18 cellular contexts compared by ENCODE assay signal in the genomic region with DNA sequence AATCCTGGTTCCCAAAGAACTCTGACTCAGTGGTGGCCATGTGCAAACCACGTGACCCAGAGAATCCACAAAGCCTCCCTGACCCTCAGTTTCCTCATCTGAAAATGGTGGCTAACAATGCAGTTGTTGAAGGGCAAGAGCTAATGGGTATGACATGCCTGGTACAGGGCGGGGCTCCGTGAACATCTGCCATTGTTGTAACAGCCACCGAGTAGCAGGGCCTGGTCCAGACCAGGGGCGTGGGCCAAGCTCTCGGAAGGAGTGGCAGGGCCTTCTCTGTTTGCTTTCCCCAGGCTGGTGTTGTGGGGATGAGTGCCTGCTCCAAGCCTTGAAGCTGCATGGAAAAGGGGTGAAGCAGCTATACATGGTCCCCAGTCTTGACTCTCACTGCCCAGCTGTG. TPM values are rescaled to one million over a fixed set of nuclear protein-coding genes. Genes with fewer than 3 reads are reported as not detected.
DNase-seq lines count a peak whose midpoint lies in the region; ATAC-seq, FAIRE-seq and TF ChIP-seq lines count a peak whose summit lies in the region.
"Had no signal": no experiment of that assay in that cellular context is flagged by ENCODE, and none has a peak within 500 bp of the region (broad histone marks: within the 10 kb centered on the region; RNA-seq: fewer than 3 reads in every experiment).

No MANE protein-coding gene starts in this region.

- H3K4me1 ChIP-seq in IMR-90 (ENCODE audit: control insufficient read depth, insufficient read depth, low read length) (peaks cover 3% of the 10 kb centered on the region), astrocyte (ENCODE audit: insufficient read depth, low read length) (peaks cover 24% of the 10 kb centered on the region), neutrophil (ENCODE audit: control insufficient read depth in 1 of 2, insufficient read depth in 1 of 2, low read depth in 1 of 2, low read length in 1 of 2) (peaks cover 93 to 96% of the 10 kb centered on the region in 2 experiments)

- ATAC-seq in IMR-90 (ENCODE audit: low read depth), result no peak
- ATAC-seq: left lobe of liver had no signal

- dilution Hi-C loops in IMR-90 (cut with HindIII; ENCODE audit: low sequenced_read_pairs, unreplicated experiment), result no loop called here

- H3K79me2 ChIP-seq in astrocyte (ENCODE audit: insufficient read depth, low read length), result peaks cover 6% of the 10 kb centered on the region

- H2BK120ac ChIP-seq in IMR-90 (ENCODE audit: low read depth, low read length), result no peak overlapping the region

- H3K27ac ChIP-seq in IMR-90 (ENCODE audit: insufficient read depth, low read length) (no peak overlapping the region), astrocyte (ENCODE audit: low read depth, low read length) (no peak overlapping the region), neutrophil (peak overlapping the region; percentile 87)
- H3K27ac ChIP-seq: cardiac muscle cell, upper lobe of left lung had no signal

- peaks cover 49% of the 10 kb centered on the region for H3K36me3 Mint-ChIP-seq in activated CD4-positive, alpha-beta T cell treated with anti-CD3 and anti-CD28 coated beads, Interleukin-2, amount 10 ng/mL, durations not matched to agents 7 days and 5 days (ENCODE audit: low read depth)
- H3K36me3 Mint-ChIP-seq in astrocyte (ENCODE audit: low read depth, unreplicated experiment), result no peaks in the 10 kb centered on the region

- H2BK5ac ChIP-seq in IMR-90 (ENCODE audit: low read depth, low read length, poor library complexity, severe bottlenecking), result no peak overlapping the region

- CTCF ChIA-PET in activated CD4-positive, alpha-beta T cell treated with anti-CD3 and anti-CD28 coated beads, Interleukin-2, amount 10 ng/mL, durations not matched to agents 7 days and 5 days (lab: Charles Lee), result interaction anchor here (1.0 to 5.8 kb wide), 4 partner anchors 8 to 20 kb away, joined by 3 to 33 read pairs (median 8); a partner anchor contains a TSS
- CTCF ChIA-PET in IMR-90 (lab: Yijun Ruan, JAX), result no interaction called here

- H3K56ac ChIP-seq in IMR-90 (ENCODE audit: extremely low read depth, insufficient read depth, low read length), result no peak overlapping the region

- no peak overlapping the region for H3K18ac ChIP-seq in IMR-90 (ENCODE audit: low read depth, low read length)

- no TSS peak for BruUV-seq in IMR-90 (replicated peaks; lab: Mats Ljungman, UMichigan)

- H2AFZ ChIP-seq in IMR-90 (replicated peaks; ENCODE audit: low read length, poor library complexity) (no peak overlapping the region), astrocyte (ENCODE audit: low read depth, low read length) (no peak overlapping the region)

- peak overlapping the region; percentile 69 for H2AK9ac ChIP-seq in IMR-90 (replicated peaks; ENCODE audit: low read depth, low read length, poor library complexity)

- H2BK15ac ChIP-seq in IMR-90 (ENCODE audit: low read depth, low read length), result no peak overlapping the region

- no peak overlapping the region for H3K23ac ChIP-seq in IMR-90 (ENCODE audit: low read depth, low read length)

- H3K36me3 ChIP-seq in IMR-90 (ENCODE audit: control insufficient read depth, insufficient read depth, low read length) (no peaks in the 10 kb centered on the region), astrocyte (ENCODE audit: insufficient read depth, low read length) (no peaks in the 10 kb centered on the region), neutrophil (peaks cover 12% of the 10 kb centered on the region)
- H3K36me3 ChIP-seq: cardiac muscle cell, upper lobe of left lung had no signal

- TF ChIP-seq RAD21 in IMR-90 (IDR thresholded peaks at IDR 0.05; ENCODE audit: low read length), result no peak

- POLR2A ChIA-PET in activated CD4-positive, alpha-beta T cell treated with anti-CD3 and anti-CD28 coated beads, Interleukin-2, amount 10 ng/mL, durations not matched to agents 7 days and 5 days (lab: Charles Lee), result no interaction called here
- POLR2A ChIA-PET in IMR-90 (lab: Charles Lee; ENCODE audit: unreplicated experiment), result no interaction called here

- no peak overlapping the region for H4K91ac ChIP-seq in IMR-90 (ENCODE audit: insufficient read depth, low read depth, low read length)

- no peak for TF ChIP-seq POLR2A in IMR-90 (IDR thresholded peaks at IDR 0.05; ENCODE audit: low read depth, low read length)

- H3K4me3 Mint-ChIP-seq in activated CD4-positive, alpha-beta T cell treated with anti-CD3 and anti-CD28 coated beads, Interleukin-2, amount 10 ng/mL, durations not matched to agents 7 days and 5 days, result no peak overlapping the region
- no peak overlapping the region for H3K4me3 Mint-ChIP-seq in astrocyte (ENCODE audit: unreplicated experiment)
- H3K4me3 Mint-ChIP-seq: stimulated activated naive CD8-positive, alpha-beta T cell treated with anti-CD3 and anti-CD28 coated beads, Interleukin-15, Interleukin-2, amounts not matched to agents 100 ng/mL and 50 ng/mL, for 24 hours; T-helper 1 cell treated with Interleukin-12 subunit alpha and Interleukin-12 subunit beta and Interleukin-4 antibody, amounts not matched to agents 30 μg/mL and 1 μg/mL, for 36 hours had no signal

- in situ Hi-C loops in IMR-90 (cut with MboI; ENCODE audit: low sequenced_read_pairs), result no loop called here

- peaks cover 4% of the 10 kb centered on the region for H4K20me1 ChIP-seq in IMR-90 (ENCODE audit: insufficient read depth, low read length)
- peaks cover 19% of the 10 kb centered on the region for H4K20me1 ChIP-seq in astrocyte (ENCODE audit: insufficient read depth, low read length)

- H3K9me3 ChIP-seq in IMR-90 (ENCODE audit: control insufficient read depth, insufficient read depth, low read length), result no peaks in the 10 kb centered on the region
- no peaks in the 10 kb centered on the region for H3K9me3 ChIP-seq in astrocyte (ENCODE audit: insufficient read depth, low read depth, low read length)
- no peaks in the 10 kb centered on the region for H3K9me3 ChIP-seq in neutrophil
- H3K9me3 ChIP-seq: upper lobe of left lung had no signal

- no peaks in the 10 kb centered on the region for H3K27me3 Mint-ChIP-seq in activated CD4-positive, alpha-beta T cell treated with anti-CD3 and anti-CD28 coated beads, Interleukin-2, amount 10 ng/mL, durations not matched to agents 7 days and 5 days
- no peaks in the 10 kb centered on the region for H3K27me3 Mint-ChIP-seq in astrocyte (ENCODE audit: low read depth, unreplicated experiment)
- H3K27me3 Mint-ChIP-seq: stimulated activated naive CD8-positive, alpha-beta T cell treated with anti-CD3 and anti-CD28 coated beads, Interleukin-15, Interleukin-2, amounts not matched to agents 100 ng/mL and 50 ng/mL, for 24 hours had no signal

- peaks cover 22% of the 10 kb centered on the region for H3K9me1 ChIP-seq in IMR-90 (ENCODE audit: insufficient read depth, low read length)

- FAIRE-seq in astrocyte (lab: Jason Lieb, UNC), result no peak
- FAIRE-seq: endometrium had no signal

- H3K9ac ChIP-seq in IMR-90 (ENCODE audit: low read depth, low read length) (no peak overlapping the region), astrocyte (ENCODE audit: low read length) (no peak overlapping the region)

- TF ChIP-seq CTCF in IMR-90 (conservative IDR thresholded peaks at IDR 0.05; ENCODE audit: low read depth, low read length) (no peak), astrocyte (IDR thresholded peaks at IDR 0.05; ENCODE audit: insufficient read depth, low read depth, low read length) (no peak), neutrophil (IDR thresholded peaks at IDR 0.05) (no peak)

- no peak overlapping the region for H4K5ac ChIP-seq in IMR-90 (ENCODE audit: low read depth, low read length)

- no peak overlapping the region for H2BK20ac ChIP-seq in IMR-90 (ENCODE audit: low read depth, low read length)

- peak overlapping the region; percentile 27 for H3K27ac Mint-ChIP-seq in activated CD4-positive, alpha-beta T cell treated with anti-CD3 and anti-CD28 coated beads, Interleukin-2, amount 10 ng/mL, durations not matched to agents 7 days and 5 days
- no peak overlapping the region for H3K27ac Mint-ChIP-seq in astrocyte (ENCODE audit: unreplicated experiment)

- H3K79me1 ChIP-seq in IMR-90 (ENCODE audit: low read depth in 1 of 2, low read length in 2 of 2), result peaks cover 0 to 9% of the 10 kb centered on the region in 2 experiments; a peak in 2 of 4 replicates

- no peak overlapping the region for H3K14ac ChIP-seq in IMR-90 (replicated peaks; ENCODE audit: low read depth, low read length)

- H3K4me2 ChIP-seq in IMR-90 (ENCODE audit: low read depth, low read length), result no peak overlapping the region
- peak overlapping the region; percentile 38 for H3K4me2 ChIP-seq in astrocyte (ENCODE audit: low read length)

- no peak overlapping the region for H2AK5ac ChIP-seq in IMR-90 (ENCODE audit: low read depth, low read length)

- H3K4me1 Mint-ChIP-seq in activated CD4-positive, alpha-beta T cell treated with anti-CD3 and anti-CD28 coated beads, Interleukin-2, amount 10 ng/mL, durations not matched to agents 7 days and 5 days, result peaks cover 92% of the 10 kb centered on the region
- H3K4me1 Mint-ChIP-seq in astrocyte (ENCODE audit: low read depth, unreplicated experiment), result peaks cover 11% of the 10 kb centered on the region

- no peak overlapping the region for H3K4me3 ChIP-seq in IMR-90 (ENCODE audit: insufficient read depth, low read depth, low read length)
- no peak overlapping the region for H3K4me3 ChIP-seq in astrocyte (ENCODE audit: insufficient read depth, low read depth, low read length)
- no peak overlapping the region for H3K4me3 ChIP-seq in neutrophil (ENCODE audit: low read depth in 1 of 2, low read length in 1 of 2)
- H3K4me3 ChIP-seq: cardiac muscle cell, upper lobe of left lung had no signal

- H3K4ac ChIP-seq in IMR-90 (ENCODE audit: low read depth, low read length), result no peak overlapping the region

- no peak for DNase-seq in activated CD4-positive, alpha-beta T cell treated with anti-CD3 and anti-CD28 coated beads, Interleukin-2, amount 10 ng/mL, durations not matched to agents 7 days and 5 days
- DNase-seq in activated CD4-positive, alpha-beta T cell treated with anti-CD3 and anti-CD28 coated beads for 4 hours, result no peak
- DNase-seq in IMR-90, result no peak
- no peak for DNase-seq in astrocyte (ENCODE audit: low read depth)
- no peak for DNase-seq in SW 1271 (lab: John Stamatoyannopoulos, UW)
- no peak for DNase-seq in C1 segment of cervical spinal cord (lab: John Stamatoyannopoulos, UW)
- no peak for DNase-seq in NCI-H1417 treated with DMSO at 0.1 percent for 48 hours (lab: John Stamatoyannopoulos, UW)
- DNase-seq: activated T-cell treated with anti-CD3 and anti-CD28 coated beads, Interleukin-2, amount 50 U/mL, for 1 hour; foreskin fibroblast; KG1; NCI-H2171; upper lobe of left lung had no signal

- H3K27me3 ChIP-seq in IMR-90 (ENCODE audit: control insufficient read depth, insufficient read depth, low read length), result no peaks in the 10 kb centered on the region
- H3K27me3 ChIP-seq in astrocyte (ENCODE audit: insufficient read depth, low read length), result no peaks in the 10 kb centered on the region
- no peaks in the 10 kb centered on the region for H3K27me3 ChIP-seq in neutrophil
- H3K27me3 ChIP-seq: cardiac muscle cell, upper lobe of left lung had no signal

- H4K8ac ChIP-seq in IMR-90 (ENCODE audit: low read depth in 2 of 2, low read length in 2 of 2), result no peak overlapping the region

- H3K9me3 Mint-ChIP-seq in activated CD4-positive, alpha-beta T cell treated with anti-CD3 and anti-CD28 coated beads, Interleukin-2, amount 10 ng/mL, durations not matched to agents 7 days and 5 days, result no peaks in the 10 kb centered on the region
- H3K9me3 Mint-ChIP-seq in astrocyte (ENCODE audit: unreplicated experiment), result no peaks in the 10 kb centered on the region
- H3K9me3 Mint-ChIP-seq: stimulated activated naive CD8-positive, alpha-beta T cell treated with anti-CD3 and anti-CD28 coated beads, Interleukin-15, Interleukin-2, amounts not matched to agents 100 ng/mL and 50 ng/mL, for 24 hours; T-helper 1 cell treated with Interleukin-12 subunit alpha and Interleukin-12 subunit beta and Interleukin-4 antibody, amounts not matched to agents 30 μg/mL and 1 μg/mL, for 36 hours had no signal

- 100% methylated on average over 4 of the region's 6 CpGs; no CpG with 5 or more reads in 1 of the 2 experiments for WGBS in IMR-90 (ENCODE audit: extremely low coverage in 2 of 2, insufficient read length in 1 of 2), 2 experiments

- intact Hi-C loops in IMR-90 (cut with micrococcal nuclease), result no loop called here

RNA-seq across cellular contexts. Expression of a gene that starts 13.4 kb away (rescaled TPM):
- total RNA-seq in activated CD4-positive, alpha-beta T cell treated with anti-CD3 and anti-CD28 coated beads, Interleukin-2, amount 10 ng/mL, durations not matched to agents 7 days and 5 days, result 100 to 1,000 TPM; 135 to 140 TPM
- 48.3 and 57.2 TPM in 2 replicates for total RNA-seq in IMR-90 (2012; rRNA removed)
- polyA plus RNA-seq in IMR-90 (2012; rRNA removed), result 38.3 and 43.8 TPM in 2 replicates
- 29.7 and 33.1 TPM in 2 replicates for polyA plus RNA-seq in IMR-90 (2012; cell fraction: cytosol; rRNA removed)
- polyA plus RNA-seq in IMR-90 (2012; cell fraction: nucleus; rRNA removed; ENCODE audit: low replicate concordance), result 23.5 and 28.3 TPM in 2 replicates
- total RNA-seq in astrocyte, result 21.1 and 23.4 TPM in 2 replicates

RNA-seq across cellular contexts. Expression of a gene that starts 18.8 kb away (rescaled TPM):
- total RNA-seq in activated CD4-positive, alpha-beta T cell treated with anti-CD3 and anti-CD28 coated beads, Interleukin-2, amount 10 ng/mL, durations not matched to agents 7 days and 5 days, result 100 to 1,000 TPM; 300 to 308 TPM
- total RNA-seq in IMR-90 (2012; rRNA removed) (0.83 and 0.90 TPM in 2 replicates), astrocyte (0.75 and 1.2 TPM in 2 replicates)
- polyA plus RNA-seq in IMR-90 (2012; rRNA removed), result 4.0 and 4.6 TPM in 2 replicates
- polyA plus RNA-seq in IMR-90 (2012; cell fraction: cytosol; rRNA removed), result 2.3 and 5.7 TPM in 2 replicates
- 3.0 and 6.5 TPM in 2 replicates for polyA plus RNA-seq in IMR-90 (2012; cell fraction: nucleus; rRNA removed; ENCODE audit: low replicate concordance)

RNA-seq across cellular contexts. Expression of a gene that starts 44.3 kb away (rescaled TPM):
- total RNA-seq in activated CD4-positive, alpha-beta T cell treated with anti-CD3 and anti-CD28 coated beads, Interleukin-2, amount 10 ng/mL, durations not matched to agents 7 days and 5 days, result 1 to 10 TPM in 1 of 2 experiments, under 1 TPM in 1; 1.00 to 1.1 TPM
- total RNA-seq in IMR-90 (2012; rRNA removed) (under 0.01 TPM in 2 replicates), astrocyte (3.1 and 3.3 TPM in 2 replicates)
- polyA plus RNA-seq in IMR-90 (2012; rRNA removed), result 0.10 and 0.12 TPM in 2 replicates
- 0.01 and 0.07 TPM in 2 replicates for polyA plus RNA-seq in IMR-90 (2012; cell fraction: cytosol; rRNA removed)
- 0.33 and 0.38 TPM in 2 replicates for polyA plus RNA-seq in IMR-90 (2012; cell fraction: nucleus; rRNA removed; ENCODE audit: low replicate concordance)
- total RNA-seq: left lobe of liver had no signal

Comparison
In these comparisons a context has a peak if more than half of its experiments do, and no peak if none do; other contexts are left out.
1. RNA of a gene that starts 18.8 kb away (total RNA-seq): 300 to 308 TPM in activated CD4-positive, alpha-beta T cell treated with anti-CD3 and anti-CD28 coated beads, Interleukin-2, amount 10 ng/mL, durations not matched to agents 7 days and 5 days; 0.75 to 1.2 TPM in astrocyte and 0.83 to 0.90 TPM in IMR-90; every median in the first group is over 100 times any median in the second.